In the genomic region with DNA sequence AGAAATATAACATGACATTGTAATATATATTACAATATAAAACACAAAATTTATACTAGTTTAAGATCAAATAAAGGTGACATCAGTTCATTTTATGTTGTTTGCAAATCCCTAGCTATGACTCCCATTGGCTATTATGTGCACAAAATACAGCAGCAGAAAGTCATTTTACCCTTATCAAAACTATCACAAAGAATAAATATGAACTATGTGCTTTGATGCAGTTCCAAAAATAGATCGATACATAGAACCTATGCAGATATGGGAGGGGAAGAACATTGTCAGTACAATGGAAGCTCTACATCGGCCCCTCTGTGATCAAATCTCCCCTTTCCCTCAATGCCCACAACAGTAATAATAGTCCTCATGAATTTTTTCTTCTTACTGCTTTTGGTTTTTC, we compare ENCODE assay signal across 27 cellular contexts.
"Had no signal": no experiment of that assay in that cellular context is flagged by ENCODE, and none has a peak within 500 bp of the region (broad histone marks: within the 10 kb centered on the region; RNA-seq: fewer than 3 reads in every experiment).

No MANE protein-coding gene starts in this region.

- ATAC-seq: stimulated activated effector memory CD8-positive, alpha-beta T cell treated with anti-CD3 and anti-CD28 coated beads, Interleukin-12 subunit alpha, Interleukin-12 subunit beta, amount 100 ng/mL, for 72 hours; stimulated activated memory B cell treated with anti-CD40 and anti-IgM and Interleukin-4, amounts not matched to agents 10 μg/mL and 1 μg/mL and 100 μg/mL, for 72 hours; stimulated activated naive B cell treated with anti-CD40 and anti-IgM and Interleukin-4, amounts not matched to agents 10 μg/mL and 1 μg/mL and 100 μg/mL, for 72 hours; stimulated activated naive CD8-positive, alpha-beta T cell treated with anti-CD3 and anti-CD28 coated beads, Interleukin-15, amount 100 ng/mL, for 72 hours; stimulated activated naive CD8-positive, alpha-beta T cell treated with anti-CD3 and anti-CD28 coated beads, Interleukin-15, Interleukin-2, amounts not matched to agents 100 U/mL and 50 U/mL, for 24 hours; upper lobe of right lung had no signal

- FAIRE-seq: urothelium cell line had no signal

- DNase-seq: stimulated activated CD4-positive, alpha-beta T cell treated with anti-CD3 and anti-CD28 coated beads, Interleukin-2, amount 100 ng/mL, for 48 hours; stimulated activated CD4-positive, alpha-beta T cell treated with anti-CD3 and anti-CD28 coated beads, Interleukin-4, amount 100 ng/mL, for 1 hour; stimulated activated CD4-positive, alpha-beta T cell treated with anti-CD3 and anti-CD28 coated beads, Interleukin-4, amount 100 ng/mL, for 24 hours; stimulated activated CD4-positive, alpha-beta T cell treated with anti-CD3 and anti-CD28 coated beads, Interleukin-4, amount 100 ng/mL, for 4 hours; stimulated activated CD8-positive, alpha-beta memory T cell treated with anti-CD3 and anti-CD28 coated beads, Interleukin-4, amount 100 ng/mL, for 48 hours; stimulated activated naive B cell treated with anti-CD40 and anti-IgM and Interleukin-4, amounts not matched to agents 10 μg/mL and 1 μg/mL and 100 μg/mL, for 72 hours; stimulated activated naive CD4-positive, alpha-beta T cell; stimulated activated naive CD4-positive, alpha-beta T cell treated with Interleukin-2 at 50 U/mL for 16 hours; stimulated activated naive CD8-positive, alpha-beta T cell treated with anti-CD3 and anti-CD28 coated beads, Interleukin-15, amount 100 ng/mL, for 72 hours; stimulated activated naive CD8-positive, alpha-beta T cell treated with anti-CD3 and anti-CD28 coated beads, Interleukin-15, Interleukin-2, amounts not matched to agents 100 U/mL and 50 U/mL, for 24 hours; stomach; substantia nigra; testis; thyroid gland; tibial artery; transverse colon; trophoblast cell; upper lobe of left lung; upper lobe of right lung; uterus had no signal

- H3K27ac ChIP-seq: stomach, suprapubic skin, testis, thoracic aorta, thyroid gland, tibial artery, tibial nerve, transverse colon, upper lobe of left lung, upper lobe of right lung, uterus, vagina had no signal

- H3K27me3 ChIP-seq: stomach, suprapubic skin, testis, thyroid gland, tibial artery, tibial nerve, transverse colon, upper lobe of left lung, upper lobe of right lung, uterus, vagina had no signal

- H3K4me3 ChIP-seq: stomach, suprapubic skin, testis, thoracic aorta, thyroid gland, tibial artery, tibial nerve, transverse colon, upper lobe of left lung, upper lobe of right lung, uterus, vagina had no signal

- H3K9me3 ChIP-seq: stomach, suprapubic skin, testis, thoracic aorta, thyroid gland, tibial artery, tibial nerve, transverse colon, upper lobe of left lung, upper lobe of right lung, uterus, vagina had no signal

- H3K36me3 ChIP-seq: stomach, suprapubic skin, thoracic aorta, thyroid gland, tibial artery, tibial nerve, transverse colon, upper lobe of left lung, upper lobe of right lung, uterus, vagina had no signal

- H3K4me1 ChIP-seq: stomach, suprapubic skin, testis, thyroid gland, tibial artery, tibial nerve, transverse colon, upper lobe of left lung, upper lobe of right lung, uterus, vagina had no signal
